Comparison of ENCODE assay signal across 2 cellular contexts in the genomic region with DNA sequence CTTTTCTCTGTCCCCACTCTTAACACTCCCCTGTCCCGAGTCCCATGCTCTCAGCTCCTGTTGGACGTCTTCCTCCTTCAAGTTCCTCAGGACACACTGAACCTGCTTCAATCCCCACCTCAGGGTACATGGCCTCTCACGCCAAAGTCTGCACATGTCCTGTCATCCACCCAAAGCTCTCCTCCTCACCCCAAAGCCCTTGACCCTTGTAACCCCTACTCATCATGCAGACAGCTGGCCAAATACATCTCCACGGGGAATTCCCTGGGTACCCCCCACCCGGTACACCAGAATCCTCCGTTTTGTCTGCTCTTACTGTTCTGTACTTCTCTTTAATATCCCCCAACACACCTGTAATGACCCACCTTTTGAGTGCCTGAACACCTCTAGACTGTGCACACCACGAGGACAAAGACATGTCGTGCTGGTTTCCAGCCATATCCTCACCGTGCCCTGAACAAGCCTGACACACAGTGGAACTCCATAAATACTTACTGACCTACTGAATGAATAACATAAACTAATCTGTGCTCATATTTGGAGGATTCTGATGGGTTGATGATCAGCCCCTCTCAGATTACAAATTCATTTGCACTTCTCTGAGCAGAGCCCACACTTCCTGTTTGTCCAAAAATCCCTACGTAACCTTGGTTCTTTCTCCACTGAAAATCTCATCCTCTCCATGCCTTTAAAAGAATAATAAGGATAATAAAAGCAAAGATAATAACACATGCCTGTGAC.
TF ChIP-seq lines count a peak whose summit lies in the region.

No MANE protein-coding gene starts in this region.

TF ChIP-seq in IMR-90, 13 proteins besides CTCF, POLR2A, EP300 and RAD21:
- TF ChIP-seq FOS (IDR thresholded peaks at IDR 0.05; ENCODE audit: low read depth, low read length) (no peak), BHLHE40 (IDR thresholded peaks at IDR 0.05; ENCODE audit: low read depth, low read length) (no peak), NFE2L2 (IDR thresholded peaks at IDR 0.05; ENCODE audit: low read depth, low read length) (no peak), MXI1 (IDR thresholded peaks at IDR 0.05; ENCODE audit: borderline replicate concordance, low read depth, low read length) (no peak), CEBPB (IDR thresholded peaks at IDR 0.05; ENCODE audit: low read depth, low read length) (no peak), CHD1 (IDR thresholded peaks at IDR 0.05; ENCODE audit: low read depth, low read length) (no peak)

TF ChIP-seq in HepG2, 621 proteins besides CTCF, POLR2A, EP300 and RAD21:
- no peak for TF ChIP-seq ZNF850 (CRISPR knock-in tag; conservative IDR thresholded peaks at IDR 0.05)
- TF ChIP-seq HOMEZ (CRISPR knock-in tag; IDR thresholded peaks at IDR 0.05; ENCODE audit: low read depth), result no peak
- no peak for TF ChIP-seq ZNF318 (CRISPR knock-in tag; IDR thresholded peaks at IDR 0.05)
- no peak for TF ChIP-seq ZBTB40 (IDR thresholded peaks at IDR 0.05)
- no peak for TF ChIP-seq ZBTB40 (CRISPR knock-in tag; IDR thresholded peaks at IDR 0.05)
- TF ChIP-seq, protein P1, sequence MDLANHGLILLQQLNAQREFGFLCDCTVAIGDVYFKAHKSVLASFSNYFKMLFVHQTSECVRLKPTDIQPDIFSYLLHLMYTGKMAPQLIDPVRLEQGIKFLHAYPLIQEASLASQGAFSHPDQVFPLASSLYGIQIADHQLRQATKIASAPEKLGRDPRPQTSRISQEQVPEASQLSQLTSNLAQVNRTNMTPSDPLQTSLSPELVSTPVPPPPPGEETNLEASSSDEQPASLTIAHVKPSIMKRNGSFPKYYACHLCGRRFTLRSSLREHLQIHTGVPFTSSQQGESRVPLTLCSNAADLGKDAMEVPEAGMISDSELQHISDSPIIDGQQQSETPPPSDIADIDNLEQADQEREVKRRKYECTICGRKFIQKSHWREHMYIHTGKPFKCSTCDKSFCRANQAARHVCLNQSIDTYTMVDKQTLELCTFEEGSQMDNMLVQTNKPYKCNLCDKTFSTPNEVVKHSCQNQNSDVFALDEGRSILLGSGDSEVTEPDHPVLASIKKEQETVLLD (CRISPR knock-in tag; IDR thresholded peaks at IDR 0.05; ENCODE audit: low read depth), result no peak
- no peak for TF ChIP-seq HOXA7 (CRISPR knock-in tag; IDR thresholded peaks at IDR 0.05)
- TF ChIP-seq ZNF615 (CRISPR knock-in tag; IDR thresholded peaks at IDR 0.05; ENCODE audit: borderline replicate concordance), result no peak
- no peak for TF ChIP-seq ZNF543 (CRISPR knock-in tag; IDR thresholded peaks at IDR 0.05)
- no peak for TF ChIP-seq GZF1 (CRISPR knock-in tag; IDR thresholded peaks at IDR 0.05)
- no peak for TF ChIP-seq CENPT (CRISPR knock-in tag; IDR thresholded peaks at IDR 0.05; ENCODE audit: low read depth)
